ENCODE assay signal across 23 cellular contexts in genomic region chr4:15354358-15354757, GRCh38.
DNase-seq lines count a peak whose midpoint lies in the region; ATAC-seq and TF ChIP-seq lines count a peak whose summit lies in the region.
"Had no signal": no experiment of that assay in that cellular context is flagged by ENCODE, and none has a peak within 500 bp of the region (broad histone marks: within the 10 kb centered on the region; RNA-seq: fewer than 3 reads in every experiment).

No MANE protein-coding gene starts in this region.

- in situ Hi-C loops in G401 (cut with HindIII; ENCODE audit: low sequenced_read_pairs), result no loop called here

- ATAC-seq in aorta (ENCODE audit: low FRiP score), result peak; percentile 31
- ATAC-seq in activated CD8-positive, alpha-beta T cell treated with anti-CD3 and anti-CD28 coated beads for 36 hours, result no peak
- ATAC-seq: HepG2, K562 had no signal

- CTCF ChIA-PET in activated CD8-positive, alpha-beta T cell treated with anti-CD3 and anti-CD28 coated beads for 36 hours (lab: Charles Lee), result no interaction called here

- H3K36me3 ChIP-seq in stomach (no peaks in the 10 kb centered on the region), aorta (ENCODE audit: control insufficient read depth in 1 of 2, insufficient read depth in 2 of 2, low read length in 1 of 2) (no peaks in the 10 kb centered on the region)
- H3K36me3 ChIP-seq: BLaER1 had no signal

- peak overlapping the region in 4 of 5 donors; percentile 13 to 36 (median 20) for H3K27ac ChIP-seq in stomach
- peak overlapping the region; percentile 34 to 46 for H3K27ac ChIP-seq in aorta (ENCODE audit: low read depth in 1 of 2, low read length in 2 of 2)
- H3K27ac ChIP-seq: BLaER1 had no signal

- H3K27ac Mint-ChIP-seq in mesothelial cell of epicardium, result peak overlapping the region; percentile 3
- H3K27ac Mint-ChIP-seq in activated CD8-positive, alpha-beta T cell treated with anti-CD3 and anti-CD28 coated beads for 36 hours, result no peak overlapping the region

- peak; percentile 19 for DNase-seq in NCI-H524 treated with DMSO at 0.1 percent for 48 hours (lab: John Stamatoyannopoulos, UW)
- DNase-seq in mesothelial cell of epicardium (ENCODE audit: low spot score in 2 of 2, unreplicated experiment in 2 of 2), result no peak
- DNase-seq in stomach, result no peak
- no peak for DNase-seq in aorta
- DNase-seq in activated CD8-positive, alpha-beta T cell treated with anti-CD3 and anti-CD28 coated beads for 36 hours, result no peak
- no peak for DNase-seq in G401 (ENCODE audit: low spot score)
- no peak for DNase-seq in SK-N-DZ (ENCODE audit: low spot score)
- DNase-seq: CD4-positive, CD25-positive, alpha-beta regulatory T cell; DMS153; DND-41; Kasumi-1; NCI-H1092 treated with DMSO at 0.1 percent for 48 hours; NCI-H1436; NCI-H187; NCI-H2081 treated with DMSO at 0.1 percent for 48 hours; NCI-H2171; NCI-H226; NCI-H510A; NCI-H748 treated with DMSO at 0.1 percent for 48 hours; SIG-M5 had no signal

- H3K4me1 ChIP-seq in stomach, result peaks cover 0 to 37% (median 9%) of the 10 kb centered on the region in 4 donors
- peaks cover 7 to 10% of the 10 kb centered on the region in 2 donors for H3K4me1 ChIP-seq in aorta (ENCODE audit: control insufficient read depth in 1 of 2, insufficient read depth in 2 of 2, low read length in 2 of 2)
- H3K4me1 ChIP-seq: BLaER1 had no signal

- H3K27me3 Mint-ChIP-seq in mesothelial cell of epicardium (ENCODE audit: low read depth), result peaks cover 6% of the 10 kb centered on the region
- H3K27me3 Mint-ChIP-seq in activated CD8-positive, alpha-beta T cell treated with anti-CD3 and anti-CD28 coated beads for 36 hours, result no peaks in the 10 kb centered on the region
- H3K27me3 Mint-ChIP-seq: CD4-positive, CD25-positive, alpha-beta regulatory T cell had no signal

- no peak for TF ChIP-seq CTCF in mesothelial cell of epicardium (IDR thresholded peaks at IDR 0.05; ENCODE audit: unreplicated experiment)
- no peak for TF ChIP-seq CTCF in stomach (IDR thresholded peaks at IDR 0.05)
- no peak for TF ChIP-seq CTCF in activated CD8-positive, alpha-beta T cell treated with anti-CD3 and anti-CD28 coated beads for 36 hours (IDR thresholded peaks at IDR 0.05)

- POLR2A ChIA-PET in activated CD8-positive, alpha-beta T cell treated with anti-CD3 and anti-CD28 coated beads for 36 hours (lab: Charles Lee), result no interaction called here

- WGBS in stomach, 5 donors, result 52 to 83% (median 64%) methylated on average over 4 of the region's 4 CpGs
- 73 to 87% methylated on average over 4 of the region's 4 CpGs for WGBS in aorta, 2 donors

- peaks cover 19% of the 10 kb centered on the region for H3K9me3 Mint-ChIP-seq in mesothelial cell of epicardium
- H3K9me3 Mint-ChIP-seq in activated CD8-positive, alpha-beta T cell treated with anti-CD3 and anti-CD28 coated beads for 36 hours, result no peaks in the 10 kb centered on the region

- no peak overlapping the region for H3K4me3 Mint-ChIP-seq in mesothelial cell of epicardium
- H3K4me3 Mint-ChIP-seq in activated CD8-positive, alpha-beta T cell treated with anti-CD3 and anti-CD28 coated beads for 36 hours, result no peak overlapping the region
- H3K4me3 Mint-ChIP-seq: CD4-positive, CD25-positive, alpha-beta regulatory T cell had no signal

- H3K4me3 ChIP-seq in stomach (no peak overlapping the region), aorta (ENCODE audit: low read length in 2 of 2) (no peak overlapping the region)
- H3K4me3 ChIP-seq: BLaER1, K562 had no signal

- H3K4me1 Mint-ChIP-seq in mesothelial cell of epicardium, result peaks cover 32% of the 10 kb centered on the region
- H3K4me1 Mint-ChIP-seq in activated CD8-positive, alpha-beta T cell treated with anti-CD3 and anti-CD28 coated beads for 36 hours (ENCODE audit: low read depth), result peaks cover 5% of the 10 kb centered on the region
- H3K4me1 Mint-ChIP-seq: CD4-positive, CD25-positive, alpha-beta regulatory T cell had no signal

- intact Hi-C loops in stomach (cut with DNase I; ENCODE audit: low total_unique reads) (no loop called here), aorta (cut with DNase I) (no loop called here)
- intact Hi-C loops in activated CD8-positive, alpha-beta T cell treated with anti-CD3 and anti-CD28 coated beads for 36 hours (cut with micrococcal nuclease), result no loop called here

- TF ChIP-seq POLR2A in stomach (IDR thresholded peaks at IDR 0.05), result no peak

- TF ChIP-seq EP300 in stomach (IDR thresholded peaks at IDR 0.05), result no peak

- no peaks in the 10 kb centered on the region for H3K9me3 ChIP-seq in stomach
- no peaks in the 10 kb centered on the region for H3K9me3 ChIP-seq in aorta (ENCODE audit: control insufficient read depth, low read length)
- H3K9me3 ChIP-seq: BLaER1 had no signal

- peaks cover 1% of the 10 kb centered on the region for H3K36me3 Mint-ChIP-seq in mesothelial cell of epicardium
- no peaks in the 10 kb centered on the region for H3K36me3 Mint-ChIP-seq in activated CD8-positive, alpha-beta T cell treated with anti-CD3 and anti-CD28 coated beads for 36 hours (ENCODE audit: low read depth)
- H3K36me3 Mint-ChIP-seq: CD4-positive, CD25-positive, alpha-beta regulatory T cell had no signal

- H3K27me3 ChIP-seq in stomach, result no peaks in the 10 kb centered on the region
- no peaks in the 10 kb centered on the region for H3K27me3 ChIP-seq in aorta (ENCODE audit: control insufficient read depth in 1 of 2, insufficient read depth in 2 of 2, low read length in 1 of 2)
- H3K27me3 ChIP-seq: BLaER1 had no signal
